18 cellular contexts compared by ENCODE assay signal in the genomic region with DNA sequence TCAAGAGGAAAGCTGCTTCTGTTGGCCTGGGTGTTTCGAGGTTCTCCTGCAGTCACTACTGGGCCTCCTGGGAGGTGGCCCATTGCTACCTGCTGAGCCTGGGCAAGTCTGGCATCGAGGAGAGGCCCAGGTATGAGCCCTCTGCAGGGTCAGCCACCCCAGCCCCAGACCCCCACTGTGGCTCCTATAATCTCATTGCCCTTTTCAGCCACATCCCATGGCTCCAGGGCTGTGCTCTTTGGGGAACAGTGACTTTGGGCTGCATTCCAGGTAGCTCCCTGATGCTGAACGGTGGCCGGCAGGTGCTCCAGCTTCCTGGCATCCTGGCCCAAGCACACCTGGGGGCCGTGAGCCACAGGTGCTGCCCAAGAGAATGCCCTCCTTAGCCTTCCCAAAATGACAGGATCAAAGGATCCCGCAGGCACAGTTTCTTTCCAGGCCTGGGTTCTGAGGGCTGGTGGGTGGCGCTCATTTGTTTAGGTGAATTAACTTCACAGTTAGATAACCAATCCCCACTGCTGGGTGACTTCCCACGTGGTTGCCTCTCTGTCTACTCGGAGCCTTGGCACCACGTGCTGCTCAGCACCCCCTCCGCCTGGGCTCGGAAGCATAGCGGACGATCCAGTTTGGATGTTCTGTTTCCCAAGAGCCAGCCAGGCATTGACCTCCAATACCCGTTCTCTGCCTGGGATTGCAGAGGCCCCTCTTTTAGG.
A peak's percentile ranks its signal among the peaks of the same experiment; 100 is the strongest.
DNase-seq lines count a peak whose midpoint lies in the region; ATAC-seq and TF ChIP-seq lines count a peak whose summit lies in the region.
"Had no signal": no experiment of that assay in that cellular context is flagged by ENCODE, and none has a peak within 500 bp of the region (broad histone marks: within the 10 kb centered on the region; RNA-seq: fewer than 3 reads in every experiment).

No MANE protein-coding gene starts in this region.

- peak overlapping the region; percentile 16 to 91 for H3K27ac ChIP-seq in tibial artery
- H3K27ac ChIP-seq in heart left ventricle = no peak overlapping the region

- H3K9me3 ChIP-seq in tibial artery = no peaks in the 10 kb centered on the region
- no peaks in the 10 kb centered on the region for H3K9me3 ChIP-seq in heart left ventricle
- H3K9me3 ChIP-seq: suprapubic skin had no signal

- 91 to 96% (median 92%) methylated on average over 12 to 15 of the region's 15 CpGs for WGBS in heart left ventricle, 4 donors

- peaks cover 36% of the 10 kb centered on the region for H3K4me1 Mint-ChIP-seq in activated T-cell treated with anti-CD3 and anti-CD28 coated beads, Interleukin-2, amount 50 U/mL, for 24 hours (ENCODE audit: low read depth)
- H3K4me1 Mint-ChIP-seq in activated CD4-positive, alpha-beta memory T cell treated with anti-CD3 and anti-CD28 coated beads, Interleukin-2, amount 10 ng/mL, durations not matched to agents 7 days and 5 days = peaks cover 43% of the 10 kb centered on the region
- H3K4me1 Mint-ChIP-seq in immature natural killer cell = peaks cover 48 to 53% of the 10 kb centered on the region in 2 donors

- POLR2A ChIA-PET in activated CD4-positive, alpha-beta memory T cell treated with anti-CD3 and anti-CD28 coated beads, Interleukin-2, amount 10 ng/mL, durations not matched to agents 7 days and 5 days (lab: Charles Lee) = no interaction called here

- H3K4me3 Mint-ChIP-seq in activated T-cell treated with anti-CD3 and anti-CD28 coated beads, Interleukin-2, amount 50 U/mL, for 24 hours = no peak overlapping the region
- no peak overlapping the region for H3K4me3 Mint-ChIP-seq in activated CD4-positive, alpha-beta memory T cell treated with anti-CD3 and anti-CD28 coated beads, Interleukin-2, amount 10 ng/mL, durations not matched to agents 7 days and 5 days
- H3K4me3 Mint-ChIP-seq in immature natural killer cell = peak overlapping the region in 1 of 5 donors; percentile 21
- H3K4me3 Mint-ChIP-seq: CD4-positive, CD25-positive, alpha-beta regulatory T cell; naive thymus-derived CD8-positive, alpha-beta T cell had no signal

- peak overlapping the region; percentile 81 for H3K27ac Mint-ChIP-seq in activated T-cell treated with anti-CD3 and anti-CD28 coated beads, Interleukin-2, amount 50 U/mL, for 24 hours
- peak overlapping the region; percentile 14 for H3K27ac Mint-ChIP-seq in activated CD4-positive, alpha-beta memory T cell treated with anti-CD3 and anti-CD28 coated beads, Interleukin-2, amount 10 ng/mL, durations not matched to agents 7 days and 5 days
- peak overlapping the region; percentile 94 to 99 (median 98) for H3K27ac Mint-ChIP-seq in immature natural killer cell
- H3K27ac Mint-ChIP-seq: CD4-positive, CD25-positive, alpha-beta regulatory T cell had no signal

- intact Hi-C loops in tibial artery (cut with DNase I; ENCODE audit: low total_unique reads) (no loop called here), heart left ventricle (cut with DNase I) (loop anchor here in 1 of 10 donors (10.0 kb wide), 1 partner anchor 53 kb away; no protein-coding TSS in a partner anchor)

- no peak for ATAC-seq in heart left ventricle
- ATAC-seq: naive thymus-derived CD8-positive, alpha-beta T cell had no signal

- H3K36me3 ChIP-seq in tibial artery = peaks cover 25 to 68% (median 68%) of the 10 kb centered on the region in 3 donors
- H3K36me3 ChIP-seq in heart left ventricle = peaks cover 0 to 50% (median 36%) of the 10 kb centered on the region in 9 donors

- TF ChIP-seq POLR2A in heart left ventricle (IDR thresholded peaks at IDR 0.05) = no peak

- peaks cover 74% of the 10 kb centered on the region for H3K36me3 Mint-ChIP-seq in activated T-cell treated with anti-CD3 and anti-CD28 coated beads, Interleukin-2, amount 50 U/mL, for 24 hours (ENCODE audit: low read depth)
- peaks cover 18% of the 10 kb centered on the region for H3K36me3 Mint-ChIP-seq in activated CD4-positive, alpha-beta memory T cell treated with anti-CD3 and anti-CD28 coated beads, Interleukin-2, amount 10 ng/mL, durations not matched to agents 7 days and 5 days (ENCODE audit: low read depth)
- peaks cover 6 to 14% (median 9%) of the 10 kb centered on the region in 3 donors for H3K36me3 Mint-ChIP-seq in immature natural killer cell

- H3K27me3 ChIP-seq in tibial artery (no peaks in the 10 kb centered on the region), heart left ventricle (no peaks in the 10 kb centered on the region)
- H3K27me3 ChIP-seq: suprapubic skin had no signal

- DNase-seq in activated T-cell treated with anti-CD3 and anti-CD28 coated beads, Interleukin-2, amount 50 U/mL, for 24 hours = no peak
- DNase-seq in activated T-cell treated with anti-CD3 and anti-CD28 coated beads, Interleukin-2, amount 50 U/mL, for 1 hour = no peak
- DNase-seq in activated CD4-positive, alpha-beta memory T cell treated with anti-CD3 and anti-CD28 coated beads, Interleukin-2, amount 10 ng/mL, durations not matched to agents 7 days and 5 days = no peak
- DNase-seq in immature natural killer cell = no peak
- DNase-seq in tibial artery = no peak
- DNase-seq in T-helper 2 cell = no peak
- no peak for DNase-seq in heart left ventricle
- DNase-seq in activated effector memory CD4-positive, alpha-beta T cell treated with Interleukin-2 at 50 U/mL for 16 hours = no peak
- DNase-seq: activated T-cell treated with anti-CD3 and anti-CD28 coated beads for 4 hours; CD4-positive, CD25-positive, alpha-beta regulatory T cell; central memory CD4-positive, alpha-beta T cell; DMS79 treated with DMSO at 0.1 percent for 48 hours; NCI-H146; NCI-H82; posterior cingulate gyrus; stimulated activated CD4-positive, alpha-beta T cell treated with anti-CD3 and anti-CD28 coated beads, Interleukin-2, amount 100 ng/mL, for 48 hours had no signal

- H3K9me3 Mint-ChIP-seq in activated T-cell treated with anti-CD3 and anti-CD28 coated beads, Interleukin-2, amount 50 U/mL, for 24 hours = no peaks in the 10 kb centered on the region
- no peaks in the 10 kb centered on the region for H3K9me3 Mint-ChIP-seq in activated CD4-positive, alpha-beta memory T cell treated with anti-CD3 and anti-CD28 coated beads, Interleukin-2, amount 10 ng/mL, durations not matched to agents 7 days and 5 days
- peaks cover 0 to 1% (median 0%) of the 10 kb centered on the region in 6 donors for H3K9me3 Mint-ChIP-seq in immature natural killer cell
- H3K9me3 Mint-ChIP-seq: CD4-positive, CD25-positive, alpha-beta regulatory T cell; naive thymus-derived CD8-positive, alpha-beta T cell had no signal

- TF ChIP-seq CTCF in tibial artery (IDR thresholded peaks at IDR 0.05) (no peak), heart left ventricle (IDR thresholded peaks at IDR 0.05) (no peak)

- H3K4me3 ChIP-seq in tibial artery (no peak overlapping the region), heart left ventricle (no peak overlapping the region)
- H3K4me3 ChIP-seq: suprapubic skin had no signal

- CTCF ChIA-PET in activated CD4-positive, alpha-beta memory T cell treated with anti-CD3 and anti-CD28 coated beads, Interleukin-2, amount 10 ng/mL, durations not matched to agents 7 days and 5 days (lab: Charles Lee) = interaction anchor here (0.9 to 1.5 kb wide), 4 partner anchors 13 to 103 kb away, joined by 3 to 21 read pairs (median 5); no protein-coding TSS in a partner anchor

- H3K4me1 ChIP-seq in tibial artery = peaks cover 3 to 49% (median 38%) of the 10 kb centered on the region in 4 donors
- H3K4me1 ChIP-seq in heart left ventricle = peaks cover 0 to 33% (median 19%) of the 10 kb centered on the region in 12 donors

- H3K27me3 Mint-ChIP-seq in activated T-cell treated with anti-CD3 and anti-CD28 coated beads, Interleukin-2, amount 50 U/mL, for 24 hours = no peaks in the 10 kb centered on the region
- no peaks in the 10 kb centered on the region for H3K27me3 Mint-ChIP-seq in activated CD4-positive, alpha-beta memory T cell treated with anti-CD3 and anti-CD28 coated beads, Interleukin-2, amount 10 ng/mL, durations not matched to agents 7 days and 5 days
- H3K27me3 Mint-ChIP-seq in immature natural killer cell (ENCODE audit: low read depth in 3 of 3) = peaks cover 5 to 23% (median 15%) of the 10 kb centered on the region in 3 donors
- H3K27me3 Mint-ChIP-seq: CD4-positive, CD25-positive, alpha-beta regulatory T cell; naive thymus-derived CD8-positive, alpha-beta T cell had no signal

Comparison
In these comparisons a context has a peak if more than half of its experiments do, and no peak if none do; other contexts are left out.
1. H3K27ac Mint-ChIP-seq: peak in every context shown above with its lines; median percentile 98 in immature natural killer cell; 81 in activated T-cell treated with anti-CD3 and anti-CD28 coated beads, Interleukin-2, amount 50 U/mL, for 24 hours; 14 in activated CD4-positive, alpha-beta memory T cell treated with anti-CD3 and anti-CD28 coated beads, Interleukin-2, amount 10 ng/mL, durations not matched to agents 7 days and 5 days.
2. H3K27ac ChIP-seq: peak in tibial artery (2 of 2); none in heart left ventricle (0 of 12).